30 cellular contexts compared by ENCODE assay signal in the genomic region with DNA sequence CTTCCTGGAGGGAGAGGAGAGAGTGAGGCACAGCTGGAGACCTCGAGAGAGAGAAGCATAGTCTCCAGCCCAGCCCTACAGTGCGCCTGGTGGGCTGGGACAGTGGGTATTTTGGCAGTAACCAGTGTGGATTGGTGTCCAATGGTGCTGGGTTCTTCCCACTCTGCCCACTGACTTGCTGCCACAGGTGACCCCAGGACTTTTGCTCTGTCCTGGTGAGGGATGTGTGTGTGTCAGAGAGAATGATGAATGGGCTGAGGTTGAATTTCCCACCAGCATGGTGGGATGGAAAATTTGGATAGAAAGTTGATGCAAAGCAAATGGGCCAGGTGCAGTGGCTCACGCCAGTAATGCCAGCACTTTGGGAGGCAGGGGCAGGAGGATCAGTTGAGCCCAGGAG. TPM values are rescaled to one million over a fixed set of nuclear protein-coding genes. Genes with fewer than 3 reads are reported as not detected.
"Had no signal": no experiment of that assay in that cellular context is flagged by ENCODE, and none has a peak within 500 bp of the region (broad histone marks: within the 10 kb centered on the region; RNA-seq: fewer than 3 reads in every experiment).

No MANE protein-coding gene starts in this region.

- H3K4me1 ChIP-seq: ascending aorta had no signal

- H3K27me3 ChIP-seq: ascending aorta, body of pancreas had no signal

- ATAC-seq: activated CD8-positive, alpha-beta memory T cell treated with anti-CD3 and anti-CD28 coated beads, Interleukin-2, amount 10 ng/mL, durations not matched to agents 7 days and 5 days; activated naive CD4-positive, alpha-beta T cell treated with anti-CD3 and anti-CD28 coated beads, Interleukin-2, amount 50 U/mL, for 72 hours; activated naive CD8-positive, alpha-beta T cell treated with anti-CD3 and anti-CD28 coated beads, Interleukin-2, amount 50 U/mL, for 24 hours; body of pancreas; Right ventricle myocardium inferior; T-cell had no signal

- H3K9me3 ChIP-seq: ascending aorta, body of pancreas had no signal

- H3K36me3 ChIP-seq: ascending aorta had no signal

- DNase-seq: activated B cell treated with CpG ODN at 0.5 μM for 24 hours; activated CD4-positive, alpha-beta T cell treated with anti-CD3 and anti-CD28 coated beads for 1 hour; activated CD4-positive, alpha-beta T cell treated with anti-CD3 and anti-CD28 coated beads, Interleukin-2, amount 10 ng/mL, durations not matched to agents 24 days and 14 days; activated CD4-positive, alpha-beta T cell treated with anti-CD3 and anti-CD28 coated beads, Interleukin-2, amount 50 U/mL, for 48 hours; activated effector memory CD4-positive, alpha-beta T cell treated with Interleukin-2 at 50 U/mL for 16 hours; activated naive CD4-positive, alpha-beta T cell; activated naive CD8-positive, alpha-beta T cell treated with anti-CD3 and anti-CD28 coated beads, Interleukin-2, amount 50 U/mL, for 24 hours; activated T-cell treated with anti-CD3 and anti-CD28 coated beads, Interleukin-2, amount 50 U/mL, for 24 hours; amniotic stem cell; body of pancreas; KG1; NCI-H1092; NCI-H1417; NCI-H1694; NCI-H2029; NCI-H2107; NCI-H2171 treated with DMSO at 0.1 percent for 48 hours; NCI-H345; NCI-H510A; NCI-H526 treated with DMSO at 0.1 percent for 48 hours; NCI-H82; T-cell; T-helper 2 cell; T1000 had no signal

- H3K27ac ChIP-seq: ascending aorta, body of pancreas, SK-N-MC had no signal

- H3K4me3 ChIP-seq: ascending aorta, body of pancreas, SK-N-MC had no signal

RNA-seq across cellular contexts. Expression of a gene that starts 26.3 kb away (rescaled TPM):
- total RNA-seq: activated CD4-positive, alpha-beta T cell treated with anti-CD3 and anti-CD28 coated beads, Interleukin-2, amount 10 ng/mL, durations not matched to agents 24 days and 14 days; activated T-helper 1 cell treated with anti-CD3 and anti-CD28 coated beads, Interleukin-12 subunit alpha, Interleukin-12 subunit beta, Interleukin-2, Interleukin-4 antibody, amounts not matched to agents 30 ng/mL and 10 ng/mL and 1 ng/mL, durations not matched to agents 14 hours and 24 hours and 36 hours had no signal
